ENCODE assay signal across 11 cellular contexts in genomic region chr11:61974766-61975631, GRCh38. TPM values are rescaled to one million over a fixed set of nuclear protein-coding genes. Genes with fewer than 3 reads are reported as not detected.
A peak's percentile ranks its signal among the peaks of the same experiment; 100 is the strongest.
DNase-seq lines count a peak whose midpoint lies in the region; ATAC-seq and TF ChIP-seq lines count a peak whose summit lies in the region.
"Had no signal": no experiment of that assay in that cellular context is flagged by ENCODE, and none has a peak within 500 bp of the region (broad histone marks: within the 10 kb centered on the region; RNA-seq: fewer than 3 reads in every experiment).

No MANE protein-coding gene starts in this region.

- intact Hi-C loops in dendritic cell treated with granulocyte-macrophage colony-stimulating factor and Interleukin-4, amounts not matched to agents 40 ng/mL and 50 ng/mL, for 4 days (cut with micrococcal nuclease) = loop anchor here (5.0 kb wide), 1 partner anchor 107 kb away; no protein-coding TSS in a partner anchor

- no peak overlapping the region for H3K4me2 ChIP-seq in neural progenitor cell

- H3K9me3 ChIP-seq in neural progenitor cell (ENCODE audit: low read depth) = no peaks in the 10 kb centered on the region
- H3K9me3 ChIP-seq in HAP-1 = no peaks in the 10 kb centered on the region
- H3K9me3 ChIP-seq in BE2C = no peaks in the 10 kb centered on the region

- DNase-seq in NCI-H2029 (lab: John Stamatoyannopoulos, UW) (peak; percentile 51), neural progenitor cell (ENCODE audit: low spot score) (no peak), HAP-1 (ENCODE audit: low spot score in 2 of 2) (no peak), BE2C (no peak)
- DNase-seq: glutamatergic neuron, NCI-H524 had no signal

- in situ Hi-C loops in HAP-1 (cut with MboI; ENCODE audit: low sequenced_read_pairs) = no loop called here

- no peaks in the 10 kb centered on the region for H3K36me3 ChIP-seq in neural progenitor cell
- H3K36me3 ChIP-seq in HAP-1 (replicated peaks) = peaks cover 3% of the 10 kb centered on the region; the same call in 1 of the 2 replicates
- H3K36me3 ChIP-seq in BE2C = no peaks in the 10 kb centered on the region

- peaks cover 22% of the 10 kb centered on the region for H3F3A ChIP-seq in neural progenitor cell (ENCODE audit: low read depth)

- H3K4me1 ChIP-seq in neural progenitor cell = peaks cover 22% of the 10 kb centered on the region
- peaks cover 25% of the 10 kb centered on the region for H3K4me1 ChIP-seq in HAP-1
- peaks cover 8% of the 10 kb centered on the region for H3K4me1 ChIP-seq in BE2C

- H3K27me3 ChIP-seq in neural progenitor cell (no peaks in the 10 kb centered on the region), HAP-1 (ENCODE audit: low read depth) (no peaks in the 10 kb centered on the region), BE2C (no peaks in the 10 kb centered on the region)

- peak overlapping the region; percentile 53 for H3K27ac ChIP-seq in C4-2B
- H3K27ac ChIP-seq in neural progenitor cell = no peak overlapping the region

- H3K4me3 ChIP-seq in neural progenitor cell = no peak overlapping the region
- no peak overlapping the region for H3K4me3 ChIP-seq in HAP-1
- H3K4me3 ChIP-seq in BE2C (ENCODE audit: low read depth, low read length) = no peak overlapping the region

- H2AFZ ChIP-seq in neural progenitor cell (replicated peaks) = no peak overlapping the region

- H4K20me1 ChIP-seq in neural progenitor cell (ENCODE audit: low read depth) = no peaks in the 10 kb centered on the region

- H3K27me3 Mint-ChIP-seq in dendritic cell treated with granulocyte-macrophage colony-stimulating factor and Interleukin-4, amounts not matched to agents 40 ng/mL and 50 ng/mL, for 4 days = peaks cover 6% of the 10 kb centered on the region
- peaks cover 4% of the 10 kb centered on the region for H3K27me3 Mint-ChIP-seq in neural progenitor cell (ENCODE audit: insufficient read depth, low read depth)
- H3K27me3 Mint-ChIP-seq: naive thymus-derived CD4-positive, alpha-beta T cell had no signal

- ATAC-seq in HG03354 (IDR thresholded peaks at IDR 0.05; ENCODE audit: poor library complexity, severe bottlenecking, unreplicated experiment) (no peak), GM21717 (IDR thresholded peaks at IDR 0.05; ENCODE audit: unreplicated experiment) (no peak)
- ATAC-seq: naive thymus-derived CD4-positive, alpha-beta T cell had no signal

- no peaks in the 10 kb centered on the region for H3K36me3 Mint-ChIP-seq in dendritic cell treated with granulocyte-macrophage colony-stimulating factor and Interleukin-4, amounts not matched to agents 40 ng/mL and 50 ng/mL, for 4 days (ENCODE audit: low read depth)
- H3K36me3 Mint-ChIP-seq in neural progenitor cell = no peaks in the 10 kb centered on the region

- H3K4me3 Mint-ChIP-seq in dendritic cell treated with granulocyte-macrophage colony-stimulating factor and Interleukin-4, amounts not matched to agents 40 ng/mL and 50 ng/mL, for 4 days = no peak overlapping the region
- no peak overlapping the region for H3K4me3 Mint-ChIP-seq in neural progenitor cell
- H3K4me3 Mint-ChIP-seq: naive thymus-derived CD4-positive, alpha-beta T cell had no signal

- peak overlapping the region; percentile 21 for H3K27ac Mint-ChIP-seq in dendritic cell treated with granulocyte-macrophage colony-stimulating factor and Interleukin-4, amounts not matched to agents 40 ng/mL and 50 ng/mL, for 4 days
- H3K27ac Mint-ChIP-seq in neural progenitor cell = peak overlapping the region; percentile 13

- no peak overlapping the region for H3K9ac ChIP-seq in neural progenitor cell

- H3K9me3 Mint-ChIP-seq in dendritic cell treated with granulocyte-macrophage colony-stimulating factor and Interleukin-4, amounts not matched to agents 40 ng/mL and 50 ng/mL, for 4 days = no peaks in the 10 kb centered on the region
- no peaks in the 10 kb centered on the region for H3K9me3 Mint-ChIP-seq in neural progenitor cell
- H3K9me3 Mint-ChIP-seq: naive thymus-derived CD4-positive, alpha-beta T cell had no signal

- TF ChIP-seq CTCF in C4-2B (conservative IDR thresholded peaks at IDR 0.05) (no peak), neural progenitor cell (IDR thresholded peaks at IDR 0.05) (no peak), BE2C (IDR thresholded peaks at IDR 0.05; ENCODE audit: low read depth, low read length) (no peak)

- H3K79me2 ChIP-seq in neural progenitor cell (ENCODE audit: low read depth) = peaks cover under 1% of the 10 kb centered on the region

- H3K4me1 Mint-ChIP-seq in dendritic cell treated with granulocyte-macrophage colony-stimulating factor and Interleukin-4, amounts not matched to agents 40 ng/mL and 50 ng/mL, for 4 days (ENCODE audit: low read depth) = peaks cover 73% of the 10 kb centered on the region
- peaks cover 26% of the 10 kb centered on the region for H3K4me1 Mint-ChIP-seq in neural progenitor cell

RNA-seq across cellular contexts. Expression of gene FTH1, which starts 7.6 kb away (rescaled TPM):
- 649 and 846 TPM in 2 replicates for total RNA-seq in neural progenitor cell (ENCODE audit: low replicate concordance)
- polyA plus RNA-seq in BE2C (2012; ENCODE audit: insufficient read depth, insufficient read length, low read depth) = 1,702 TPM

RNA-seq across cellular contexts. Expression of gene BEST1, which starts 24.8 kb away (rescaled TPM):
- 0.15 TPM in 1 of 2 replicates, not detected in the other for total RNA-seq in neural progenitor cell (ENCODE audit: low replicate concordance)
- 1.5 TPM for polyA plus RNA-seq in BE2C (2012; ENCODE audit: insufficient read depth, insufficient read length, low read depth)

RNA-seq across cellular contexts. Expression of gene RAB3IL1, which starts 57.6 kb away (rescaled TPM):
- 1.4 TPM in 2 replicates for total RNA-seq in neural progenitor cell (ENCODE audit: low replicate concordance)
- polyA plus RNA-seq in BE2C (2012; ENCODE audit: insufficient read depth, insufficient read length, low read depth) = 42.9 TPM
- polyA plus RNA-seq: naive thymus-derived CD4-positive, alpha-beta T cell had no signal
